Comparison of ENCODE assay signal across 12 cellular contexts in genomic region chr3:112619295-112619694, GRCh38. TPM values are rescaled to one million over a fixed set of nuclear protein-coding genes. Genes with fewer than 3 reads are reported as not detected.
DNase-seq lines count a peak whose midpoint lies in the region; ATAC-seq, FAIRE-seq and TF ChIP-seq lines count a peak whose summit lies in the region.
"Had no signal": no experiment of that assay in that cellular context is flagged by ENCODE, and none has a peak within 500 bp of the region (broad histone marks: within the 10 kb centered on the region; RNA-seq: fewer than 3 reads in every experiment).

No MANE protein-coding gene starts in this region.

- TF ChIP-seq CTCF in D721Med (IDR thresholded peaks at IDR 0.05; ENCODE audit: insufficient read depth, missing control alignments), result no peak
- no peak for TF ChIP-seq CTCF in suprapubic skin (IDR thresholded peaks at IDR 0.05)

- H3K36me3 ChIP-seq in suprapubic skin, result peaks cover 7% of the 10 kb centered on the region
- H3K36me3 ChIP-seq: BLaER1 treated with 17β-estradiol and CSF1 and Interleukin-3, amounts not matched to agents 10 nM and 100 nM had no signal

- ATAC-seq in GM21381 (IDR thresholded peaks at IDR 0.05; ENCODE audit: unreplicated experiment) (peak; percentile 58), HG03103 (IDR thresholded peaks at IDR 0.05; ENCODE audit: low read depth, unreplicated experiment) (peak; percentile 63)

- TF ChIP-seq EP300 in suprapubic skin (IDR thresholded peaks at IDR 0.05), result no peak

- no peaks in the 10 kb centered on the region for H3K9me3 ChIP-seq in suprapubic skin
- H3K9me3 ChIP-seq: BLaER1 treated with 17β-estradiol and CSF1 and Interleukin-3, amounts not matched to agents 10 nM and 100 nM had no signal

- H3K4me1 ChIP-seq in suprapubic skin, result no peaks in the 10 kb centered on the region

- no peak for FAIRE-seq in D721Med (lab: Jason Lieb, UNC)

- DNase-seq in ELR (ENCODE audit: low read depth) (peak; percentile 64), amniotic epithelial cell (ENCODE audit: low read depth) (peak; percentile 49), posterior vena cava (ENCODE audit: low spot score) (no peak), D721Med (ENCODE audit: insufficient read length, low spot score) (no peak), anterior cingulate cortex (lab: John Stamatoyannopoulos, UW) (no peak), suprapubic skin (ENCODE audit: low spot score in 2 of 2) (no peak)
- DNase-seq: activated T-cell treated with anti-CD3 and anti-CD28 coated beads, Interleukin-2, amount 50 U/mL, for 1 hour; cortex of kidney; hypothalamus had no signal

- no peaks in the 10 kb centered on the region for H3K27me3 ChIP-seq in suprapubic skin
- H3K27me3 ChIP-seq: BLaER1 treated with 17β-estradiol and CSF1 and Interleukin-3, amounts not matched to agents 10 nM and 100 nM had no signal

- no peak for TF ChIP-seq POLR2A in suprapubic skin (IDR thresholded peaks at IDR 0.05)

- WGBS in suprapubic skin, result 66% methylated on average over 2 of the region's 2 CpGs

- H3K4me3 ChIP-seq in suprapubic skin, result no peak overlapping the region
- H3K4me3 ChIP-seq: BLaER1 treated with 17β-estradiol and CSF1 and Interleukin-3, amounts not matched to agents 10 nM and 100 nM had no signal

- intact Hi-C loops in posterior vena cava (cut with DNase I), result no loop called here

- H3K27ac ChIP-seq in suprapubic skin, result no peak overlapping the region
- H3K27ac ChIP-seq: BLaER1 treated with 17β-estradiol and CSF1 and Interleukin-3, amounts not matched to agents 10 nM and 100 nM had no signal

RNA-seq across cellular contexts. Expression of gene CCDC80, which starts 21.6 kb away (rescaled TPM):
- 1,000 to 10,000 TPM in 1 of 2 donors, 100 to 1,000 TPM in 1; 294 to 1,773 TPM for total RNA-seq in posterior vena cava
- total RNA-seq in suprapubic skin, result 10 to 100 TPM in 3 of 4 donors, 1 to 10 TPM in 1; 8.0 to 32.2 (median 17.1) TPM

RNA-seq across cellular contexts. Expression of gene SLC35A5, which starts 57.5 kb away (rescaled TPM):
- total RNA-seq in posterior vena cava (10 to 100 TPM; 28.3 to 32.0 TPM), suprapubic skin (10 to 100 TPM; 18.7 to 25.8 (median 24.1) TPM)

RNA-seq across cellular contexts. Expression of gene ATG3, which starts 57.5 kb away (rescaled TPM):
- total RNA-seq in posterior vena cava, result 10 to 100 TPM; 49.1 to 54.3 TPM
- 10 to 100 TPM; 56.3 to 81.6 (median 62.2) TPM for total RNA-seq in suprapubic skin

Comparison
In these comparisons a context has a peak if more than half of its experiments do, and no peak if none do; other contexts are left out.
1. DNase-seq: peak in ELR (single experiment) and amniotic epithelial cell (single experiment); none in posterior vena cava (single experiment), D721Med (single experiment), anterior cingulate cortex (0 of 58) and suprapubic skin (0 of 2).
2. RNA of gene CCDC80, which starts 21.6 kb away (total RNA-seq): 294 to 1,773 TPM in posterior vena cava; 8.0 to 32.2 TPM in suprapubic skin; every median in the first group is over 4 times any median in the second.